ENCODE assay signal across 20 cellular contexts in genomic region chr22:29539105-29539504, GRCh38. TPM values are rescaled to one million over a fixed set of nuclear protein-coding genes. Genes with fewer than 3 reads are reported as not detected.
DNase-seq lines count a peak whose midpoint lies in the region; ATAC-seq and TF ChIP-seq lines count a peak whose summit lies in the region.
"Had no signal": no experiment of that assay in that cellular context is flagged by ENCODE, and none has a peak within 500 bp of the region (broad histone marks: within the 10 kb centered on the region; RNA-seq: fewer than 3 reads in every experiment).

No MANE protein-coding gene starts in this region.

- H3K27me3 Mint-ChIP-seq in stimulated activated naive B cell treated with anti-CD40 and anti-IgM and Interleukin-4, amounts not matched to agents 10 μg/mL and 1 μg/mL and 100 μg/mL, for 72 hours, result no peaks in the 10 kb centered on the region

- peaks cover 49 to 55% of the 10 kb centered on the region in 2 donors for H3K36me3 Mint-ChIP-seq in stimulated activated naive B cell treated with anti-CD40 and anti-IgM and Interleukin-4, amounts not matched to agents 10 μg/mL and 1 μg/mL and 100 μg/mL, for 72 hours

- peaks cover 6 to 13% of the 10 kb centered on the region in 2 donors for H3K4me1 Mint-ChIP-seq in stimulated activated naive B cell treated with anti-CD40 and anti-IgM and Interleukin-4, amounts not matched to agents 10 μg/mL and 1 μg/mL and 100 μg/mL, for 72 hours

- peaks cover 0 to under 1% of the 10 kb centered on the region in 2 donors for H3K9me3 Mint-ChIP-seq in stimulated activated naive B cell treated with anti-CD40 and anti-IgM and Interleukin-4, amounts not matched to agents 10 μg/mL and 1 μg/mL and 100 μg/mL, for 72 hours

- H3K4me3 Mint-ChIP-seq in stimulated activated naive B cell treated with anti-CD40 and anti-IgM and Interleukin-4, amounts not matched to agents 10 μg/mL and 1 μg/mL and 100 μg/mL, for 72 hours, result no peak overlapping the region

- ATAC-seq in stimulated activated naive B cell treated with anti-CD40 and anti-IgM and Interleukin-4, amounts not matched to agents 10 μg/mL and 1 μg/mL and 100 μg/mL, for 72 hours (replicated peaks), result no peak
- ATAC-seq: A549, GM12878 had no signal

- no peak for TF ChIP-seq CTCF in fibroblast of villous mesenchyme (IDR thresholded peaks at IDR 0.05; ENCODE audit: insufficient read depth, low read depth, low read length)

- peak; percentile 12 for DNase-seq in activated effector memory CD4-positive, alpha-beta T cell treated with anti-CD3 and anti-CD28 coated beads, Interleukin-2, amount 50 U/mL, for 16 hours
- DNase-seq in activated effector memory CD4-positive, alpha-beta T cell treated with Interleukin-2 at 50 U/mL for 16 hours, result no peak
- DNase-seq in amniotic epithelial cell (ENCODE audit: low read depth), result peak; percentile 33
- peak; percentile 24 for DNase-seq in fibroblast of villous mesenchyme (ENCODE audit: low read depth)
- DNase-seq in stimulated activated naive B cell treated with anti-CD40 and anti-IgM and Interleukin-4, amounts not matched to agents 10 μg/mL and 1 μg/mL and 100 μg/mL, for 72 hours, result no peak
- no peak for DNase-seq in NCI-H345 treated with DMSO at 0.1 percent for 48 hours (lab: John Stamatoyannopoulos, UW; ENCODE audit: unreplicated experiment)
- no peak for DNase-seq in T-helper 1 cell
- no peak for DNase-seq in DMS53 treated with DMSO at 0.1 percent for 48 hours (lab: John Stamatoyannopoulos, UW; ENCODE audit: unreplicated experiment)
- DNase-seq: DND-41, GDM1, NCI-H1436, NCI-H2029 treated with DMSO at 0.1 percent for 48 hours, NCI-H2171 treated with DMSO at 0.1 percent for 48 hours, NCI-H748 treated with DMSO at 0.1 percent for 48 hours, OCI-M1, RPMI8226 had no signal

- H3K27ac Mint-ChIP-seq in stimulated activated naive B cell treated with anti-CD40 and anti-IgM and Interleukin-4, amounts not matched to agents 10 μg/mL and 1 μg/mL and 100 μg/mL, for 72 hours, result peak overlapping the region; percentile 47

- no peak overlapping the region for H3K4me3 ChIP-seq in fibroblast of villous mesenchyme (ENCODE audit: low read depth, low read length)
- H3K4me3 ChIP-seq: A549; BLaER1 treated with 17β-estradiol and CSF1 and Interleukin-3, amounts not matched to agents 10 nM and 100 nM; GM12878; HAP-1 had no signal

RNA-seq across cellular contexts. Expression of gene THOC5, which starts 14.5 kb away (rescaled TPM):
- total RNA-seq in fibroblast of villous mesenchyme, result 37.6 and 50.6 TPM in 2 replicates

RNA-seq across cellular contexts. Expression of gene NIPSNAP1, which starts 41.8 kb away (rescaled TPM):
- total RNA-seq in fibroblast of villous mesenchyme, result 66.4 and 77.7 TPM in 2 replicates

RNA-seq across cellular contexts. Expression of gene NEFH, which starts 59.1 kb away (rescaled TPM):
- under 0.01 and 0.32 TPM in 2 replicates for total RNA-seq in fibroblast of villous mesenchyme

Comparison
In these comparisons a context has a peak if more than half of its experiments do, and no peak if none do; other contexts are left out.
1. DNase-seq: peak in activated effector memory CD4-positive, alpha-beta T cell treated with anti-CD3 and anti-CD28 coated beads, Interleukin-2, amount 50 U/mL, for 16 hours (single experiment), amniotic epithelial cell (single experiment) and fibroblast of villous mesenchyme (single experiment); none in activated effector memory CD4-positive, alpha-beta T cell treated with Interleukin-2 at 50 U/mL for 16 hours (single experiment), stimulated activated naive B cell treated with anti-CD40 and anti-IgM and Interleukin-4, amounts not matched to agents 10 μg/mL and 1 μg/mL and 100 μg/mL, for 72 hours (single experiment), NCI-H345 treated with DMSO at 0.1 percent for 48 hours (single experiment), T-helper 1 cell (0 of 5) and DMS53 treated with DMSO at 0.1 percent for 48 hours (single experiment).